8 cellular contexts compared by ENCODE assay signal in genomic region chr19:16495982-16496612, GRCh38. TPM values are rescaled to one million over a fixed set of nuclear protein-coding genes. Genes with fewer than 3 reads are reported as not detected.
DNase-seq lines count a peak whose midpoint lies in the region; ATAC-seq lines count a peak whose summit lies in the region.

C19orf44 (plus strand) TSS chr19:16496394; CDS start chr19:16500793, 4,399 bp downstream.
A gene with protein sequence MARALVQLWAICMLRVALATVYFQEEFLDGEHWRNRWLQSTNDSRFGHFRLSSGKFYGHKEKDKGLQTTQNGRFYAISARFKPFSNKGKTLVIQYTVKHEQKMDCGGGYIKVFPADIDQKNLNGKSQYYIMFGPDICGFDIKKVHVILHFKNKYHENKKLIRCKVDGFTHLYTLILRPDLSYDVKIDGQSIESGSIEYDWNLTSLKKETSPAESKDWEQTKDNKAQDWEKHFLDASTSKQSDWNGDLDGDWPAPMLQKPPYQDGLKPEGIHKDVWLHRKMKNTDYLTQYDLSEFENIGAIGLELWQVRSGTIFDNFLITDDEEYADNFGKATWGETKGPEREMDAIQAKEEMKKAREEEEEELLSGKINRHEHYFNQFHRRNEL (minus strand): TSS chr19:16496167. CDS start chr19:16496129, 38 bp downstream.

- H3K4me3 ChIP-seq in effector memory CD4-positive, alpha-beta T cell (ENCODE audit: insufficient read depth, low read depth, low read length, poor library complexity, severe bottlenecking): peak within 1 kb of the TSS; percentile 55

- H3K27me3 ChIP-seq in effector memory CD4-positive, alpha-beta T cell (replicated peaks; ENCODE audit: control insufficient read depth, insufficient read depth, low read length, poor library complexity, severe bottlenecking): no peaks in the 10 kb centered on the region

- H3K27ac ChIP-seq in effector memory CD4-positive, alpha-beta T cell (ENCODE audit: insufficient read depth, low read length, poor library complexity, severe bottlenecking): peak within 1 kb of the TSS; percentile 61

- peaks cover 10% of the 10 kb centered on the region for H3K4me1 ChIP-seq in effector memory CD4-positive, alpha-beta T cell (ENCODE audit: control insufficient read depth, insufficient read depth, low read length, poor library complexity, severe bottlenecking)

- no peaks in the 10 kb centered on the region for H3K36me3 ChIP-seq in effector memory CD4-positive, alpha-beta T cell (ENCODE audit: control insufficient read depth, insufficient read depth, low read length)

- no peaks in the 10 kb centered on the region for H3K9me3 ChIP-seq in effector memory CD4-positive, alpha-beta T cell (ENCODE audit: control insufficient read depth, low read length)

- peak; percentile 93 for DNase-seq in COLO829 (ENCODE audit: low spot score)
- DNase-seq in HT-29 (ENCODE audit: low spot score): peak; percentile 95
- DNase-seq in NK-92 treated with Interleukin-12 subunit alpha and Interleukin-12 subunit beta, amount 100 ng/mL, for 24 hours (lab: John Stamatoyannopoulos, UW): peak; percentile 96
- peak; percentile 92 to 95 for DNase-seq in activated CD8-positive, alpha-beta memory T cell treated with anti-CD3 and anti-CD28 coated beads for 4 hours (ENCODE audit: low read depth in 2 of 2)
- DNase-seq in effector memory CD4-positive, alpha-beta T cell: peak; percentile 91 to 96 (median 95)
- peak; percentile 99 for DNase-seq in medulla oblongata (ENCODE audit: extremely low spot score)
- peak; percentile 93 to 97 (median 95) for DNase-seq in stimulated activated CD4-positive, alpha-beta T cell treated with anti-CD3 and anti-CD28 coated beads, TNF-alpha, amount 100 ng/mL, for 48 hours (ENCODE audit: low read depth in 3 of 3)

- ATAC-seq in GM21360 (IDR thresholded peaks at IDR 0.05; ENCODE audit: unreplicated experiment): peak; percentile 97

RNA-seq across cellular contexts. Expression of gene C19orf44, which starts in this region (rescaled TPM):
- 0.81 and 4.5 TPM in 2 replicates for total RNA-seq in HT-29 (2014; rRNA removed; shearing (Covaris generic))

RNA-seq across cellular contexts. Expression of the second gene that starts in this region (rescaled TPM):
- 0.05 and 0.20 TPM in 2 replicates for total RNA-seq in HT-29 (2014; rRNA removed; shearing (Covaris generic))

Comparison
In these comparisons a context has a peak if more than half of its experiments do, and no peak if none do; other contexts are left out.
1. Peak in every context shown above with its lines: DNase-seq, ATAC-seq, H3K4me3 ChIP-seq and H3K27ac ChIP-seq.